Comparison of ENCODE assay signal across 8 cellular contexts in the genomic region with DNA sequence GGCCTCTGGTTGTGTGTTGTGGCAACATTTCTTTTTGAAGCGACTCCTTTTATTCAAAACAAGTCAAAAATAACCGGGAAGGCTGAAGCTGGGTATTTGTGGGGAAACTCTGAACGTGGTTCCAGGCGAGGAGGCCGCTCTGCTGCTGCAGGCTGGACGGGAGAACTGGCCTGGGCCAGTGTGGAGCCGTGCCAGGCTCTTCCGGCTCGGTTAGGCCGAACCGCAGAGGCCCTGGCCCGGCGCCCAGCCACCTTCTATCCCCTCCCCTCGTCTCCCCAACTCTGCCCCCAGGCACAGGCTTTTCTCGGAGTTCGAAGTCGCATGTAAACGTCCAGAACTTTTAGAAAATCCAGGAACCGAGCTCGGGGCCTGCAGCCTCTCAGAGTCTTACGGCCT. TPM values are rescaled to one million over a fixed set of nuclear protein-coding genes. Genes with fewer than 3 reads are reported as not detected.
DNase-seq lines count a peak whose midpoint lies in the region; ATAC-seq and TF ChIP-seq lines count a peak whose summit lies in the region.

No MANE protein-coding gene starts in this region.

- peak overlapping the region; percentile 94 to 100 (median 96) for H3K27ac Mint-ChIP-seq in IgD-negative memory B cell
- H3K27ac Mint-ChIP-seq in natural killer cell treated with Interleukin-12 subunit alpha and Interleukin-12 subunit beta and Interleukin-15 and Interleukin-18, amount 100 ng/mL, for 72 hours, result peak overlapping the region; percentile 70 to 78

- no peaks in the 10 kb centered on the region for H3K36me3 Mint-ChIP-seq in IgD-negative memory B cell
- H3K36me3 Mint-ChIP-seq in natural killer cell treated with Interleukin-12 subunit alpha and Interleukin-12 subunit beta and Interleukin-15 and Interleukin-18, amount 100 ng/mL, for 72 hours, result no peaks in the 10 kb centered on the region

- H3K27me3 ChIP-seq in vagina, result peaks cover 10% of the 10 kb centered on the region

- DNase-seq in COLO668 (lab: John Stamatoyannopoulos, UW; ENCODE audit: unreplicated experiment) (peak; percentile 71), astrocyte of the hippocampus (ENCODE audit: low read depth, low spot score) (peak; percentile 69), vagina (ENCODE audit: extremely low spot score in 2 of 2) (no peak), left lobe of liver (ENCODE audit: low spot score) (no peak), NCI-H526 (lab: John Stamatoyannopoulos, UW) (no peak), HCEC 1CT (no peak)
- DNase-seq in natural killer cell treated with Interleukin-12 subunit alpha and Interleukin-12 subunit beta and Interleukin-15 and Interleukin-18, amount 100 ng/mL, for 72 hours (ENCODE audit: low spot score), result no peak

- H3K27me3 Mint-ChIP-seq in IgD-negative memory B cell, result peaks cover 3% of the 10 kb centered on the region
- peaks cover 0 to 4% of the 10 kb centered on the region in 2 donors for H3K27me3 Mint-ChIP-seq in natural killer cell treated with Interleukin-12 subunit alpha and Interleukin-12 subunit beta and Interleukin-15 and Interleukin-18, amount 100 ng/mL, for 72 hours

- H3K9me3 Mint-ChIP-seq in IgD-negative memory B cell, result no peaks in the 10 kb centered on the region
- no peaks in the 10 kb centered on the region for H3K9me3 Mint-ChIP-seq in natural killer cell treated with Interleukin-12 subunit alpha and Interleukin-12 subunit beta and Interleukin-15 and Interleukin-18, amount 100 ng/mL, for 72 hours

- H3K4me1 ChIP-seq in vagina, result peaks cover 17% of the 10 kb centered on the region

- no peak overlapping the region for H3K27ac ChIP-seq in vagina

- peak overlapping the region in 3 of 4 donors; percentile 86 to 97 (median 86) for H3K4me3 Mint-ChIP-seq in IgD-negative memory B cell
- H3K4me3 Mint-ChIP-seq in natural killer cell treated with Interleukin-12 subunit alpha and Interleukin-12 subunit beta and Interleukin-15 and Interleukin-18, amount 100 ng/mL, for 72 hours, result peak overlapping the region; percentile 86

- H3K4me3 ChIP-seq in vagina, result no peak overlapping the region

- ATAC-seq in natural killer cell treated with Interleukin-12 subunit alpha and Interleukin-12 subunit beta and Interleukin-15 and Interleukin-18, amount 100 ng/mL, for 72 hours, result no peak
- ATAC-seq in left lobe of liver, result no peak

- no peaks in the 10 kb centered on the region for H3K9me3 ChIP-seq in vagina

- H3K4me1 Mint-ChIP-seq in IgD-negative memory B cell, result peaks cover 11 to 19% (median 12%) of the 10 kb centered on the region in 3 donors
- peaks cover 2 to 12% of the 10 kb centered on the region in 2 donors for H3K4me1 Mint-ChIP-seq in natural killer cell treated with Interleukin-12 subunit alpha and Interleukin-12 subunit beta and Interleukin-15 and Interleukin-18, amount 100 ng/mL, for 72 hours (ENCODE audit: low read depth in 2 of 2)

- H3K36me3 ChIP-seq in vagina, result no peaks in the 10 kb centered on the region

- TF ChIP-seq POLR2A in vagina (IDR thresholded peaks at IDR 0.05), result no peak

- intact Hi-C loops in vagina (cut with DNase I), result loop anchor here (10.0 kb wide), 1 partner anchor 1295 kb away; the partner anchor contains the start of gene MID1IP1

- no peak for TF ChIP-seq CTCF in vagina (IDR thresholded peaks at IDR 0.05)

RNA-seq across cellular contexts. Expression of gene BCOR, which starts 2.4 kb away (rescaled TPM):
- 10.2 TPM for polyA plus RNA-seq in IgD-negative memory B cell
- 10 to 100 TPM; 52.3 to 56.7 TPM for total RNA-seq in natural killer cell treated with Interleukin-12 subunit alpha and Interleukin-12 subunit beta and Interleukin-15 and Interleukin-18, amount 100 ng/mL, for 72 hours
- total RNA-seq in vagina (19.9 TPM), left lobe of liver (10.5 TPM)

Comparison
In these comparisons a context has a peak if more than half of its experiments do, and no peak if none do; other contexts are left out.
1. DNase-seq: peak in COLO668 (single experiment) and astrocyte of the hippocampus (single experiment); none in natural killer cell treated with Interleukin-12 subunit alpha and Interleukin-12 subunit beta and Interleukin-15 and Interleukin-18, amount 100 ng/mL, for 72 hours (single experiment), vagina (0 of 2), left lobe of liver (single experiment), NCI-H526 (0 of 2) and HCEC 1CT (single experiment).